ENCODE assay signal across 8 cellular contexts in the genomic region with DNA sequence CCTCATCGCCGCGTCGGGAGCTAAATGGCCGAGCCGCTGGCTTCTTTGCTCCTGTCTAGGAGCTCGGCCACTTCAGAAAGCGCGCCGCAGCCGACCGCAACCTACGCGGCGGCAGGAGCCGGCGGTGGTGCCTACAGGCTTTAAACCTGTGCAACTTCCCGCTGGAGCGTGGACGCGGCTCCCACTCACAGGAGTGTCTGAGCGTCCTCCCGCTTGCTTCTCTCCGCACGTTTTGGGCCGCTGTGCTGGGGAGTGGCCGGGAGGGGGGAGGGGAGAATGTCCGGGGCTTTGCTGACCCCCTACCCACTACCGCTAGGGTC. TPM values are rescaled to one million over a fixed set of nuclear protein-coding genes. Genes with fewer than 3 reads are reported as not detected.
DNase-seq lines count a peak whose midpoint lies in the region; ATAC-seq, FAIRE-seq and TF ChIP-seq lines count a peak whose summit lies in the region.

No MANE protein-coding gene starts in this region.

- no peak for TF ChIP-seq POLR2A in endothelial cell of umbilical vein (IDR thresholded peaks at IDR 0.05; ENCODE audit: low read depth, low read length)

- no peak for FAIRE-seq in endothelial cell of umbilical vein (lab: Jason Lieb, UNC)

- CTCF ChIA-PET in endothelial cell of umbilical vein (lab: Charles Lee): no interaction called here

- peaks cover 3% of the 10 kb centered on the region for H3K36me3 Mint-ChIP-seq in neural crest cell (ENCODE audit: low read depth)

- peak overlapping the region; percentile 63 for H3K4me3 ChIP-seq in ACC112 (ENCODE audit: low read depth, low read length)
- peak overlapping the region; percentile 68 for H3K4me3 ChIP-seq in HAP-1
- H3K4me3 ChIP-seq in endothelial cell of umbilical vein (replicated peaks in 1 of 3; ENCODE audit: insufficient read depth in 1 of 3, low read depth in 1 of 3, low read length in 3 of 3): no peak overlapping the region

- dilution Hi-C loops in endothelial cell of umbilical vein (cut with MboI; ENCODE audit: extremely low pct_ligation_motif_present, low sequenced_read_pairs): no loop called here

- DNase-seq in HAP-1 (ENCODE audit: low spot score in 2 of 2) (peak in 1 of 2 experiments; percentile 64), endothelial cell of umbilical vein (ENCODE audit: low read depth, low spot score) (no peak), neural crest cell (ENCODE audit: low read depth, low spot score) (no peak), SKM-1 (lab: John Stamatoyannopoulos, UW; ENCODE audit: unreplicated experiment) (no peak), NCI-H2171 (lab: John Stamatoyannopoulos, UW) (no peak)

- H3K27me3 Mint-ChIP-seq in neural crest cell (ENCODE audit: low read depth): peaks cover 9% of the 10 kb centered on the region

- ATAC-seq in HG03039 (IDR thresholded peaks at IDR 0.05; ENCODE audit: unreplicated experiment) (no peak), GM18517 (IDR thresholded peaks at IDR 0.05; ENCODE audit: unreplicated experiment) (no peak)

- no peaks in the 10 kb centered on the region for H3K9me3 ChIP-seq in HAP-1
- no peaks in the 10 kb centered on the region for H3K9me3 ChIP-seq in endothelial cell of umbilical vein (replicated peaks; ENCODE audit: control insufficient read depth, insufficient read depth, low read length)

- no peak overlapping the region for H3K27ac Mint-ChIP-seq in neural crest cell (ENCODE audit: unreplicated experiment)

- H3K36me3 ChIP-seq in ACC112 (ENCODE audit: insufficient read depth, low read length): no peaks in the 10 kb centered on the region
- no peaks in the 10 kb centered on the region for H3K36me3 ChIP-seq in HAP-1 (replicated peaks)
- H3K36me3 ChIP-seq in endothelial cell of umbilical vein (ENCODE audit: control insufficient read depth in 2 of 2, extremely low read depth in 1 of 2, insufficient read depth in 2 of 2, low read length in 2 of 2): no peaks in the 10 kb centered on the region

- H3K4me3 Mint-ChIP-seq in neural crest cell: peak overlapping the region; percentile 84

- H2AFZ ChIP-seq in ACC112 (ENCODE audit: low read length, unreplicated experiment): no peak overlapping the region
- H2AFZ ChIP-seq in endothelial cell of umbilical vein (ENCODE audit: low read depth, low read length): no peak overlapping the region

- H3K79me2 ChIP-seq in ACC112 (ENCODE audit: control insufficient read depth, insufficient read depth, low read length, unreplicated experiment) (no peaks in the 10 kb centered on the region), endothelial cell of umbilical vein (ENCODE audit: control insufficient read depth, insufficient read depth, low read length) (no peaks in the 10 kb centered on the region)

- H3K4me2 ChIP-seq in endothelial cell of umbilical vein (ENCODE audit: insufficient read depth, low read length): no peak overlapping the region

- H3K4me1 Mint-ChIP-seq in neural crest cell: peaks cover 16% of the 10 kb centered on the region

- in situ Hi-C loops in HAP-1 (cut with MboI; ENCODE audit: low sequenced_read_pairs): no loop called here

- H3K27ac ChIP-seq in ACC112 (ENCODE audit: low read depth, low read length) (no peak overlapping the region), endothelial cell of umbilical vein (ENCODE audit: insufficient read depth, low read depth, low read length) (no peak overlapping the region)

- H3K9ac ChIP-seq in endothelial cell of umbilical vein (replicated peaks; ENCODE audit: extremely low read depth, insufficient read depth, low read length): no peak overlapping the region

- peaks cover 4% of the 10 kb centered on the region for H3K9me3 Mint-ChIP-seq in neural crest cell

- H3K4me1 ChIP-seq in ACC112 (ENCODE audit: control insufficient read depth, insufficient read depth, low read length, unreplicated experiment): no peaks in the 10 kb centered on the region
- H3K4me1 ChIP-seq in HAP-1: peaks cover 5% of the 10 kb centered on the region; the same call in 1 of the 2 replicates
- H3K4me1 ChIP-seq in endothelial cell of umbilical vein (ENCODE audit: control insufficient read depth, extremely low read depth, insufficient read depth, low read length): no peaks in the 10 kb centered on the region

- H3K27me3 ChIP-seq in ACC112 (ENCODE audit: insufficient read depth, low read length) (peaks cover 27% of the 10 kb centered on the region), HAP-1 (ENCODE audit: low read depth) (no peaks in the 10 kb centered on the region), endothelial cell of umbilical vein (ENCODE audit: control insufficient read depth in 2 of 2, insufficient read depth in 2 of 2, low read length in 2 of 2) (peaks cover 25 to 39% of the 10 kb centered on the region in 2 experiments)

- BruUV-seq in endothelial cell of umbilical vein (replicated peaks; lab: Mats Ljungman, UMichigan): no TSS peak

- TF ChIP-seq CTCF in endothelial cell of umbilical vein (IDR thresholded peaks at IDR 0.05; ENCODE audit: extremely low read depth in 1 of 2, insufficient read depth in 1 of 2, low read depth in 1 of 2, low read length in 2 of 2): no peak
- no peak for TF ChIP-seq CTCF in neural crest cell (conservative IDR thresholded peaks at IDR 0.05)

- H3K9me1 ChIP-seq in endothelial cell of umbilical vein (replicated peaks; ENCODE audit: control insufficient read depth, extremely low read depth, insufficient read depth, low read length): no peaks in the 10 kb centered on the region

- H4K20me1 ChIP-seq in endothelial cell of umbilical vein (replicated peaks; ENCODE audit: control insufficient read depth, extremely low read depth, insufficient read depth, low read length): no peaks in the 10 kb centered on the region

- POLR2A ChIA-PET in endothelial cell of umbilical vein (lab: Charles Lee): no interaction called here

- intact Hi-C loops in endothelial cell of umbilical vein (cut with micrococcal nuclease): no loop called here

TF ChIP-seq in endothelial cell of umbilical vein, 7 proteins besides CTCF, POLR2A, EP300 and RAD21:
- TF ChIP-seq GATA2 (IDR thresholded peaks at IDR 0.05; ENCODE audit: insufficient read depth, insufficient read length, low read depth, low read length) (no peak), EZH2 (IDR thresholded peaks at IDR 0.05; ENCODE audit: borderline replicate concordance, low read depth, low read length, severe bottlenecking) (peak; percentile 84)

RNA-seq across cellular contexts. Expression of gene NHSL2, which starts 1.0 kb away (rescaled TPM):
- total RNA-seq in endothelial cell of umbilical vein: 40.3 and 49.9 TPM in 2 replicates
- 21.2 and 23.5 TPM in 2 replicates for polyA plus RNA-seq in endothelial cell of umbilical vein
- 23.3 and 23.9 TPM in 2 replicates for polyA plus RNA-seq in endothelial cell of umbilical vein (2011; cell fraction: cytosol; rRNA removed)
- 32.3 and 33.2 TPM in 2 replicates for polyA plus RNA-seq in endothelial cell of umbilical vein (2011; cell fraction: nucleus; rRNA removed)
- 19.8 and 26.0 TPM in 2 replicates for polyA plus RNA-seq in endothelial cell of umbilical vein (2012)
- 81.1 and 87.2 TPM in 2 replicates for polyA minus RNA-seq in endothelial cell of umbilical vein
- not detected for polyA minus RNA-seq in endothelial cell of umbilical vein (2011; cell fraction: cytosol; rRNA and poly(A)+ RNA removed)
- polyA minus RNA-seq in endothelial cell of umbilical vein (2011; cell fraction: nucleus; rRNA and poly(A)+ RNA removed): 32.7 and 42.0 TPM in 2 replicates
- 9.9 and 10.8 TPM in 2 replicates for total RNA-seq in neural crest cell

Comparison
In these comparisons a context has a peak if more than half of its experiments do, and no peak if none do; other contexts are left out.
1. H3K4me3 ChIP-seq: peak in ACC112 (single experiment) and HAP-1 (single experiment); none in endothelial cell of umbilical vein (0 of 3).